13 cellular contexts compared by ENCODE assay signal in genomic region chr15:58552505-58553364, GRCh38.
DNase-seq lines count a peak whose midpoint lies in the region; ATAC-seq lines count a peak whose summit lies in the region.
"Had no signal": no experiment of that assay in that cellular context is flagged by ENCODE, and none has a peak within 500 bp of the region (broad histone marks: within the 10 kb centered on the region; RNA-seq: fewer than 3 reads in every experiment).

No MANE protein-coding gene starts in this region.

- ATAC-seq in left cardiac atrium = peak; percentile 12 to 18
- ATAC-seq: stimulated activated effector memory CD8-positive, alpha-beta T cell treated with anti-CD3 and anti-CD28 coated beads, Interleukin-12 subunit alpha, Interleukin-12 subunit beta, amount 100 ng/mL, for 72 hours had no signal

- peak overlapping the region; percentile 24 for H3K27ac ChIP-seq in angular gyrus (ENCODE audit: low read depth, low read length)
- H3K27ac ChIP-seq: VCaP had no signal

- intact Hi-C loops in left cardiac atrium (cut with DNase I) = no loop called here
- intact Hi-C loops in posterior vena cava (cut with DNase I) = no loop called here

- DNase-seq in AG08396 (ENCODE audit: low spot score) = peak; percentile 29
- no peak for DNase-seq in left cardiac atrium
- DNase-seq in posterior vena cava (ENCODE audit: low spot score) = peak; percentile 53
- no peak for DNase-seq in stimulated activated CD4-positive, alpha-beta T cell treated with anti-CD3 and anti-CD28 coated beads, Interleukin-4, amount 100 ng/mL, for 1 hour
- DNase-seq in NCI-H1930 (lab: John Stamatoyannopoulos, UW) = no peak
- DNase-seq in NCI-H82 (lab: John Stamatoyannopoulos, UW) = no peak
- DNase-seq in GM19238 (ENCODE audit: insufficient read length, low spot score) = no peak
- DNase-seq: AML-193; NCI-H2171; stimulated activated CD4-positive, alpha-beta T cell treated with anti-CD3 and anti-CD28 coated beads, Interleukin-15, amount 100 ng/mL, for 24 hours had no signal

Comparison
In these comparisons a context has a peak if more than half of its experiments do, and no peak if none do; other contexts are left out.
1. DNase-seq: peak in AG08396 (single experiment) and posterior vena cava (single experiment); none in left cardiac atrium (single experiment), stimulated activated CD4-positive, alpha-beta T cell treated with anti-CD3 and anti-CD28 coated beads, Interleukin-4, amount 100 ng/mL, for 1 hour (single experiment), NCI-H1930 (0 of 2), NCI-H82 (single experiment) and GM19238 (single experiment).